ENCODE assay signal across 6 cellular contexts in the genomic region with DNA sequence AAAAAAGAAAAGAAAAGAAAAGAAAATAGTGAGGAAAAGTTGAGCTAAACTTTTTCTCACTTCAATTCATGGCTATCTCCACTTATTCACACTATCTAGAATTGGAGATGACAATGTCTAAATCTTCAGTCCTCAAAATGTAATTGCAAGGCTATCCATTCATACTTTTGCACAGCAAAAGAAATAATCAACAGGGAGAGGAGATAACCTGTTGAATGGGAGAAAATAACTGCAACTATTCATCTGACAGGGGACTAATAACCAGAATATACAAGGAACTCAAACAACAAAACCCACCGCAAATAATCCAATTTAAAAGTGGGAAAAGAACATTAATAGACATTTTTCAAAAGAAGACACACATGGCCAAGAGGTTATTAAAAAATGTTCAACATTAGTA.
"Had no signal": no experiment of that assay in that cellular context is flagged by ENCODE, and none has a peak within 500 bp of the region (broad histone marks: within the 10 kb centered on the region; RNA-seq: fewer than 3 reads in every experiment).

No MANE protein-coding gene starts in this region.

- H2AFZ ChIP-seq: GM23338 had no signal

- H3K4me3 Mint-ChIP-seq: GM23338, H9, HFFc6 had no signal

- H3K4me2 ChIP-seq: GM23338 had no signal

- DNase-seq: H9, HCEC 1CT, HFFc6, IMR-90 had no signal

- H3K4me3 ChIP-seq: GM23338, K562 had no signal

- H3K9me3 Mint-ChIP-seq: GM23338, H9, HFFc6 had no signal

- H3K27ac Mint-ChIP-seq: GM23338, H9, HFFc6 had no signal

- ATAC-seq: GM23338, K562 had no signal
